In genomic region chr10:47101196-47101595, GRCh38 we compare ENCODE assay signal across 21 cellular contexts.
DNase-seq lines count a peak whose midpoint lies in the region; ATAC-seq and TF ChIP-seq lines count a peak whose summit lies in the region.
"Had no signal": no experiment of that assay in that cellular context is flagged by ENCODE, and none has a peak within 500 bp of the region (broad histone marks: within the 10 kb centered on the region; RNA-seq: fewer than 3 reads in every experiment).

No MANE protein-coding gene starts in this region.

- peaks cover 3% of the 10 kb centered on the region for H3K9me3 Mint-ChIP-seq in endodermal cell
- H3K9me3 Mint-ChIP-seq in type B pancreatic cell = no peaks in the 10 kb centered on the region
- no peaks in the 10 kb centered on the region for H3K9me3 Mint-ChIP-seq in T-cell
- H3K9me3 Mint-ChIP-seq: CD4-positive, CD25-positive, alpha-beta regulatory T cell; CD8-positive, alpha-beta T cell had no signal

- peak overlapping the region; percentile 56 for H3K9ac ChIP-seq in Loucy (ENCODE audit: low read depth, low read length, poor library complexity, severe bottlenecking)
- no peak overlapping the region for H3K9ac ChIP-seq in endodermal cell (ENCODE audit: extremely low read depth, low read length, poor library complexity, severe bottlenecking)

- DNase-seq in activated CD8-positive, alpha-beta memory T cell treated with anti-CD3 and anti-CD28 coated beads, Interleukin-2, amount 50 U/mL, for 48 hours = peak; percentile 28
- no peak for DNase-seq in activated CD8-positive, alpha-beta memory T cell treated with anti-CD3 and anti-CD28 coated beads, Interleukin-2, amount 50 U/mL, for 4 hours
- DNase-seq in endodermal cell (peak; percentile 12), type B pancreatic cell (ENCODE audit: extremely low spot score, unreplicated experiment) (peak; percentile 24), body of pancreas (no peak), T-cell (no peak)
- DNase-seq: 8988T; ACHN; AML-193; BE2C; Caco-2; CD4-positive, CD25-positive, alpha-beta regulatory T cell; CD8-positive, alpha-beta T cell; DMS153; DND-41; GOT3; HCEC 1CT had no signal

- no peak overlapping the region for H2AFZ ChIP-seq in Loucy (ENCODE audit: low read length)

- H3K4me2 ChIP-seq in Loucy (ENCODE audit: low read depth, low read length, poor library complexity, severe bottlenecking) = peak overlapping the region; percentile 1
- H3K4me2 ChIP-seq: A549 had no signal

- H3F3A ChIP-seq in Loucy (ENCODE audit: low read depth) = peaks cover 7% of the 10 kb centered on the region

- TF ChIP-seq CTCF in Loucy (conservative IDR thresholded peaks at IDR 0.05; ENCODE audit: low read length) (no peak), endodermal cell (conservative IDR thresholded peaks at IDR 0.05) (no peak), type B pancreatic cell (conservative IDR thresholded peaks at IDR 0.05) (no peak), body of pancreas (IDR thresholded peaks at IDR 0.05) (no peak)

- no peaks in the 10 kb centered on the region for H3K27me3 ChIP-seq in Loucy (ENCODE audit: insufficient read depth, low read length, poor library complexity, severe bottlenecking)
- H3K27me3 ChIP-seq in endodermal cell (ENCODE audit: control insufficient read depth, insufficient read depth, low read length, poor library complexity, severe bottlenecking) = no peaks in the 10 kb centered on the region
- no peaks in the 10 kb centered on the region for H3K27me3 ChIP-seq in body of pancreas
- H3K27me3 ChIP-seq: BE2C had no signal

- H3K4me1 ChIP-seq in Loucy (ENCODE audit: insufficient read depth, low read length, poor library complexity, severe bottlenecking) (peaks cover 40% of the 10 kb centered on the region), endodermal cell (ENCODE audit: control insufficient read depth, insufficient read depth, low read length) (no peaks in the 10 kb centered on the region), body of pancreas (no peaks in the 10 kb centered on the region)
- H3K4me1 ChIP-seq: A549, BE2C, Caco-2 had no signal

- no peak for TF ChIP-seq POLR2A in body of pancreas (IDR thresholded peaks at IDR 0.05)

- H3K27me3 Mint-ChIP-seq in endodermal cell (ENCODE audit: insufficient read depth) (peaks cover 6% of the 10 kb centered on the region), type B pancreatic cell (peaks cover 27% of the 10 kb centered on the region), T-cell (no peaks in the 10 kb centered on the region)
- H3K27me3 Mint-ChIP-seq: CD4-positive, CD25-positive, alpha-beta regulatory T cell had no signal

- H3K9me3 ChIP-seq in Loucy (ENCODE audit: insufficient read depth, low read depth, low read length) (no peaks in the 10 kb centered on the region), endodermal cell (ENCODE audit: control insufficient read depth, low read length) (peaks cover 4% of the 10 kb centered on the region), body of pancreas (no peaks in the 10 kb centered on the region)
- H3K9me3 ChIP-seq: BE2C, Caco-2 had no signal

- no peak for ATAC-seq in body of pancreas
- no peak for ATAC-seq in HG03175 (IDR thresholded peaks at IDR 0.05; ENCODE audit: unreplicated experiment)
- no peak for ATAC-seq in T-cell (replicated peaks in 1 of 4)
- ATAC-seq: A549; CD8-positive, alpha-beta T cell had no signal

- CTCF ChIA-PET in T-cell (lab: Charles Lee) = no interaction called here

- H3K4me1 Mint-ChIP-seq in endodermal cell (no peaks in the 10 kb centered on the region), type B pancreatic cell (ENCODE audit: unreplicated experiment) (peaks cover 10% of the 10 kb centered on the region), T-cell (peaks cover 0 to 3% (median 2%) of the 10 kb centered on the region in 3 donors)
- H3K4me1 Mint-ChIP-seq: CD4-positive, CD25-positive, alpha-beta regulatory T cell had no signal

- H3K36me3 ChIP-seq in Loucy (ENCODE audit: insufficient read depth, low read length) = no peaks in the 10 kb centered on the region
- H3K36me3 ChIP-seq in endodermal cell (ENCODE audit: control insufficient read depth, insufficient read depth, low read length) = no peaks in the 10 kb centered on the region
- H3K36me3 ChIP-seq in body of pancreas (replicated peaks in 1 of 2; ENCODE audit: insufficient read depth in 1 of 2, low read depth in 2 of 2) = no peaks in the 10 kb centered on the region
- H3K36me3 ChIP-seq: BE2C had no signal

- no peak overlapping the region for H3K4me3 ChIP-seq in Loucy (ENCODE audit: low read length, poor library complexity, severe bottlenecking)
- no peak overlapping the region for H3K4me3 ChIP-seq in endodermal cell (ENCODE audit: low read length)
- no peak overlapping the region for H3K4me3 ChIP-seq in body of pancreas
- H3K4me3 ChIP-seq: A549 had no signal

- H3K36me3 Mint-ChIP-seq in endodermal cell (ENCODE audit: low read depth) (no peaks in the 10 kb centered on the region), type B pancreatic cell (no peaks in the 10 kb centered on the region), T-cell (no peaks in the 10 kb centered on the region)
- H3K36me3 Mint-ChIP-seq: CD4-positive, CD25-positive, alpha-beta regulatory T cell; CD8-positive, alpha-beta T cell had no signal

- no peak overlapping the region for H3K4me3 Mint-ChIP-seq in endodermal cell
- H3K4me3 Mint-ChIP-seq in type B pancreatic cell = no peak overlapping the region
- no peak overlapping the region for H3K4me3 Mint-ChIP-seq in T-cell
- H3K4me3 Mint-ChIP-seq: CD4-positive, CD25-positive, alpha-beta regulatory T cell; CD8-positive, alpha-beta T cell had no signal

- 94 to 95% methylated on average over 4 to 5 of the region's 5 CpGs for WGBS in endodermal cell (ENCODE audit: insufficient coverage in 1 of 2, insufficient read length in 1 of 2), 2 experiments
- 89 to 95% methylated on average over 5 of the region's 5 CpGs for WGBS in body of pancreas, 2 donors

- H3K27ac Mint-ChIP-seq in endodermal cell (no peak overlapping the region), type B pancreatic cell (no peak overlapping the region), T-cell (no peak overlapping the region)
- H3K27ac Mint-ChIP-seq: CD4-positive, CD25-positive, alpha-beta regulatory T cell; CD8-positive, alpha-beta T cell had no signal

- POLR2A ChIA-PET in T-cell (lab: Charles Lee) = no interaction called here

- no peaks in the 10 kb centered on the region for H3K79me2 ChIP-seq in Loucy (ENCODE audit: insufficient read depth, low read length)

- H4K20me1 ChIP-seq in Loucy (ENCODE audit: insufficient read depth, low read length, poor library complexity, severe bottlenecking) = no peaks in the 10 kb centered on the region

- H3K27ac ChIP-seq in endodermal cell (ENCODE audit: low read depth, low read length) (no peak overlapping the region), body of pancreas (no peak overlapping the region)
- H3K27ac ChIP-seq: A549, C4-2B had no signal

- no peaks in the 10 kb centered on the region for H3K9me2 ChIP-seq in Loucy (replicated peaks; ENCODE audit: low read depth, low read length)

- intact Hi-C loops in body of pancreas (cut with DNase I) = no loop called here

Comparison
In these comparisons a context has a peak if more than half of its experiments do, and no peak if none do; other contexts are left out.
1. DNase-seq: peak in activated CD8-positive, alpha-beta memory T cell treated with anti-CD3 and anti-CD28 coated beads, Interleukin-2, amount 50 U/mL, for 48 hours (single experiment), endodermal cell (single experiment) and type B pancreatic cell (single experiment); none in activated CD8-positive, alpha-beta memory T cell treated with anti-CD3 and anti-CD28 coated beads, Interleukin-2, amount 50 U/mL, for 4 hours (single experiment), body of pancreas (0 of 4) and T-cell (0 of 34).